Comparison of ENCODE assay signal across 8 cellular contexts in the genomic region with DNA sequence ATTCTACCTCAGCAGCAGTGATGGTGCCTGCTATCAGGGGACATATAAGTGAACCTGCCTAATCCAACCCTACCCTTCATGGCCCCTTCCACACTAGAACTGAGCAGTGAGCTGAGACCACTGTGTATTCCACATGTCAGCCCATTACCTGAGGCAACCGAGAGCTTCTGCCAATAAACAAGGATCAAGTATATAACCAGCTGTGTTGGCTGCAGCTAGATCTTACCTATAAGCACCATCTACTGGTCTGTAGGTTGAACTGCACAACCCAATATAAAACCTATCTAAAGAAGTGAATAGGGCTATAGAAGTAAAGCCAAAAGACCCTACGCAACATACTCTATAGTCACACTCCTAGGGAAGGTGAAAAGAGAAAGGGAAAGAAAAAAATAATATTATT.
DNase-seq lines count a peak whose midpoint lies in the region; ATAC-seq and TF ChIP-seq lines count a peak whose summit lies in the region.

No MANE protein-coding gene starts in this region.

- no peak overlapping the region for H3K4me3 Mint-ChIP-seq in activated naive CD8-positive, alpha-beta T cell treated with anti-CD3 and anti-CD28 coated beads, Interleukin-2, amount 50 U/mL, for 24 hours
- H3K4me3 Mint-ChIP-seq in activated naive CD8-positive, alpha-beta T cell treated with anti-CD3 and anti-CD28 coated beads for 36 hours: no peak overlapping the region

- DNase-seq in activated naive CD8-positive, alpha-beta T cell treated with anti-CD3 and anti-CD28 coated beads, Interleukin-2, amount 50 U/mL, for 24 hours: no peak
- DNase-seq in activated naive CD8-positive, alpha-beta T cell treated with anti-CD3 and anti-CD28 coated beads for 36 hours: no peak
- peak; percentile 11 for DNase-seq in NCI-H2171 (lab: John Stamatoyannopoulos, UW)
- DNase-seq in astrocyte of the spinal cord (ENCODE audit: low read depth, low spot score): peak; percentile 56
- no peak for DNase-seq in left lobe of liver (ENCODE audit: low spot score)
- no peak for DNase-seq in cortex of kidney (lab: John Stamatoyannopoulos, UW)

- peak; percentile 62 for ATAC-seq in activated naive CD8-positive, alpha-beta T cell treated with anti-CD3 and anti-CD28 coated beads, Interleukin-2, amount 50 U/mL, for 24 hours
- ATAC-seq in HG02763 (IDR thresholded peaks at IDR 0.05; ENCODE audit: unreplicated experiment) (peak; percentile 50), left lobe of liver (peak; percentile 96), HG03521 (IDR thresholded peaks at IDR 0.05; ENCODE audit: unreplicated experiment) (no peak)

- in situ Hi-C loops in astrocyte of the spinal cord (cut with HindIII; ENCODE audit: low sequenced_read_pairs): no loop called here

- H3K4me1 Mint-ChIP-seq in activated naive CD8-positive, alpha-beta T cell treated with anti-CD3 and anti-CD28 coated beads, Interleukin-2, amount 50 U/mL, for 24 hours: peaks cover 11% of the 10 kb centered on the region
- H3K4me1 Mint-ChIP-seq in activated naive CD8-positive, alpha-beta T cell treated with anti-CD3 and anti-CD28 coated beads for 36 hours: no peaks in the 10 kb centered on the region

- H3K4me3 ChIP-seq in astrocyte of the spinal cord (ENCODE audit: low read depth, low read length): no peak overlapping the region

- no peak overlapping the region for H3K27ac Mint-ChIP-seq in activated naive CD8-positive, alpha-beta T cell treated with anti-CD3 and anti-CD28 coated beads, Interleukin-2, amount 50 U/mL, for 24 hours
- H3K27ac Mint-ChIP-seq in activated naive CD8-positive, alpha-beta T cell treated with anti-CD3 and anti-CD28 coated beads for 36 hours: no peak overlapping the region

- H3K27me3 Mint-ChIP-seq in activated naive CD8-positive, alpha-beta T cell treated with anti-CD3 and anti-CD28 coated beads, Interleukin-2, amount 50 U/mL, for 24 hours: peaks cover 9% of the 10 kb centered on the region
- peaks cover under 1% of the 10 kb centered on the region for H3K27me3 Mint-ChIP-seq in activated naive CD8-positive, alpha-beta T cell treated with anti-CD3 and anti-CD28 coated beads for 36 hours

- peaks cover 29% of the 10 kb centered on the region for H3K9me3 Mint-ChIP-seq in activated naive CD8-positive, alpha-beta T cell treated with anti-CD3 and anti-CD28 coated beads, Interleukin-2, amount 50 U/mL, for 24 hours
- peaks cover 21% of the 10 kb centered on the region for H3K9me3 Mint-ChIP-seq in activated naive CD8-positive, alpha-beta T cell treated with anti-CD3 and anti-CD28 coated beads for 36 hours

- peaks cover 5% of the 10 kb centered on the region for H3K36me3 Mint-ChIP-seq in activated naive CD8-positive, alpha-beta T cell treated with anti-CD3 and anti-CD28 coated beads, Interleukin-2, amount 50 U/mL, for 24 hours (ENCODE audit: low read depth)
- peaks cover 8% of the 10 kb centered on the region for H3K36me3 Mint-ChIP-seq in activated naive CD8-positive, alpha-beta T cell treated with anti-CD3 and anti-CD28 coated beads for 36 hours

- TF ChIP-seq CTCF in astrocyte of the spinal cord (IDR thresholded peaks at IDR 0.05; ENCODE audit: low read depth, low read length): peak; percentile 70

Comparison
In these comparisons a context has a peak if more than half of its experiments do, and no peak if none do; other contexts are left out.
1. DNase-seq: peak in NCI-H2171 (single experiment) and astrocyte of the spinal cord (single experiment); none in activated naive CD8-positive, alpha-beta T cell treated with anti-CD3 and anti-CD28 coated beads, Interleukin-2, amount 50 U/mL, for 24 hours (single experiment), activated naive CD8-positive, alpha-beta T cell treated with anti-CD3 and anti-CD28 coated beads for 36 hours (single experiment), left lobe of liver (single experiment) and cortex of kidney (single experiment).